24 cellular contexts compared by ENCODE assay signal in the genomic region with DNA sequence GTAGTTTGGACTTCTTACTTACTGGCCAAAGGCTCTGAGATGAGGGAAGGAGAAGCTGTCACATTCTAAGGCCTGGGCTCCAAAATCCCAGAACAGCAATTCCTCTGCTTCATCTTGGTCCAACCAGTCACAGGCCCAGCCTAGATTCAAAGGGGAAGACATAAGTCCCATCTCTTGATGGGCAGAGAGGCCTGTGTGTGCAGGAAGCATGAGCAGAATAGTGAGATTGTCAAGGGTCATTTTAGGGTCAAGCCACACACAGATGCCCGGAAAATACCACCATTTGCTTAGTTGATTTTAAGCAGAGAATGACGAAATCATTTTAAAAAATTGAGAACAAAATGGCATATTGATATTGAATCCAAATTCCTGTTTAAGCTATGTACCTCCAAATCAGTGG.
DNase-seq lines count a peak whose midpoint lies in the region; ATAC-seq and TF ChIP-seq lines count a peak whose summit lies in the region.
"Had no signal": no experiment of that assay in that cellular context is flagged by ENCODE, and none has a peak within 500 bp of the region (broad histone marks: within the 10 kb centered on the region; RNA-seq: fewer than 3 reads in every experiment).

No MANE protein-coding gene starts in this region.

- peaks cover 3 to 10% of the 10 kb centered on the region in 2 donors for H3K4me1 ChIP-seq in ascending aorta
- H3K4me1 ChIP-seq: A549; BE2C; BLaER1 treated with 17β-estradiol and CSF1 and Interleukin-3, amounts not matched to agents 10 nM and 100 nM had no signal

- no peaks in the 10 kb centered on the region for H3K27me3 ChIP-seq in ascending aorta
- H3K27me3 ChIP-seq: BE2C; BLaER1 treated with 17β-estradiol and CSF1 and Interleukin-3, amounts not matched to agents 10 nM and 100 nM had no signal

- peaks cover 4% of the 10 kb centered on the region for H3K9me3 Mint-ChIP-seq in activated CD4-positive, alpha-beta memory T cell treated with anti-CD3 and anti-CD28 coated beads, Interleukin-2, amount 10 ng/mL, durations not matched to agents 7 days and 5 days

- ATAC-seq in GM21737 (IDR thresholded peaks at IDR 0.05; ENCODE audit: unreplicated experiment), result no peak
- ATAC-seq: A549 had no signal

- DNase-seq in LHCN-M2 (ENCODE audit: low read depth), result peak; percentile 77
- DNase-seq in ascending aorta (ENCODE audit: low spot score in 2 of 2), result no peak
- peak; percentile 58 for DNase-seq in myocyte (ENCODE audit: low read depth)
- peak; percentile 12 for DNase-seq in skeletal muscle cell (ENCODE audit: low read depth)
- no peak for DNase-seq in RPMI8226
- DNase-seq in activated CD4-positive, alpha-beta memory T cell treated with anti-CD3 and anti-CD28 coated beads, Interleukin-2, amount 10 ng/mL, durations not matched to agents 7 days and 5 days, result no peak
- no peak for DNase-seq in posterior cingulate gyrus
- DNase-seq: 8988T; ACHN; AML-193; BE2C; Calu3; CD4-positive, alpha-beta T cell; CD8-positive, alpha-beta memory T cell; DMS53; DMS79 treated with DMSO at 0.1 percent for 48 hours; GF-D8; GM23248; H7; HCEC 1CT had no signal

- intact Hi-C loops in ascending aorta (cut with DNase I), result no loop called here
- intact Hi-C loops in posterior cingulate gyrus (cut with DNase I), result no loop called here

- H3K36me3 ChIP-seq in ascending aorta, result no peaks in the 10 kb centered on the region
- H3K36me3 ChIP-seq: BE2C; BLaER1 treated with 17β-estradiol and CSF1 and Interleukin-3, amounts not matched to agents 10 nM and 100 nM had no signal

- H3K9me3 ChIP-seq in ascending aorta, result no peaks in the 10 kb centered on the region
- H3K9me3 ChIP-seq: A549, BE2C had no signal

- no peak for TF ChIP-seq CTCF in ascending aorta (IDR thresholded peaks at IDR 0.05)

- no peaks in the 10 kb centered on the region for H3K4me1 Mint-ChIP-seq in activated CD4-positive, alpha-beta memory T cell treated with anti-CD3 and anti-CD28 coated beads, Interleukin-2, amount 10 ng/mL, durations not matched to agents 7 days and 5 days
- H3K4me1 Mint-ChIP-seq: CD14-positive monocyte; CD8-positive, alpha-beta memory T cell had no signal

- POLR2A ChIA-PET in activated CD4-positive, alpha-beta memory T cell treated with anti-CD3 and anti-CD28 coated beads, Interleukin-2, amount 10 ng/mL, durations not matched to agents 7 days and 5 days (lab: Charles Lee), result no interaction called here

- no peak overlapping the region for H3K4me3 ChIP-seq in ascending aorta
- H3K4me3 ChIP-seq in skeletal muscle cell (ENCODE audit: low read depth, low read length), result no peak overlapping the region
- H3K4me3 ChIP-seq: A549; BLaER1 treated with 17β-estradiol and CSF1 and Interleukin-3, amounts not matched to agents 10 nM and 100 nM; GM23248 had no signal

- H3K27me3 Mint-ChIP-seq in activated CD4-positive, alpha-beta memory T cell treated with anti-CD3 and anti-CD28 coated beads, Interleukin-2, amount 10 ng/mL, durations not matched to agents 7 days and 5 days, result no peaks in the 10 kb centered on the region
- H3K27me3 Mint-ChIP-seq: CD4-positive, alpha-beta T cell; CD8-positive, alpha-beta memory T cell had no signal

- H3K27ac Mint-ChIP-seq in activated CD4-positive, alpha-beta memory T cell treated with anti-CD3 and anti-CD28 coated beads, Interleukin-2, amount 10 ng/mL, durations not matched to agents 7 days and 5 days, result no peak overlapping the region
- H3K27ac Mint-ChIP-seq: CD14-positive monocyte; CD4-positive, alpha-beta T cell; CD8-positive, alpha-beta memory T cell had no signal

- no peak overlapping the region for H3K4me3 Mint-ChIP-seq in activated CD4-positive, alpha-beta memory T cell treated with anti-CD3 and anti-CD28 coated beads, Interleukin-2, amount 10 ng/mL, durations not matched to agents 7 days and 5 days
- H3K4me3 Mint-ChIP-seq: CD14-positive monocyte; CD4-positive, alpha-beta T cell; CD8-positive, alpha-beta memory T cell had no signal

- peak overlapping the region; percentile 14 to 50 for H3K27ac ChIP-seq in ascending aorta
- H3K27ac ChIP-seq: A549; BLaER1 treated with 17β-estradiol and CSF1 and Interleukin-3, amounts not matched to agents 10 nM and 100 nM; GM23248 had no signal

- CTCF ChIA-PET in activated CD4-positive, alpha-beta memory T cell treated with anti-CD3 and anti-CD28 coated beads, Interleukin-2, amount 10 ng/mL, durations not matched to agents 7 days and 5 days (lab: Charles Lee), result no interaction called here

- no peaks in the 10 kb centered on the region for H3K36me3 Mint-ChIP-seq in activated CD4-positive, alpha-beta memory T cell treated with anti-CD3 and anti-CD28 coated beads, Interleukin-2, amount 10 ng/mL, durations not matched to agents 7 days and 5 days (ENCODE audit: low read depth)
- H3K36me3 Mint-ChIP-seq: CD14-positive monocyte; CD8-positive, alpha-beta memory T cell had no signal

Comparison
In these comparisons a context has a peak if more than half of its experiments do, and no peak if none do; other contexts are left out.
1. DNase-seq: peak in LHCN-M2 (single experiment), myocyte (single experiment) and skeletal muscle cell (single experiment); none in ascending aorta (0 of 2), RPMI8226 (single experiment), activated CD4-positive, alpha-beta memory T cell treated with anti-CD3 and anti-CD28 coated beads, Interleukin-2, amount 10 ng/mL, durations not matched to agents 7 days and 5 days (single experiment) and posterior cingulate gyrus (0 of 10).